In genomic region chr1:85357817-85358216, GRCh38 we compare ENCODE assay signal across 24 cellular contexts.
"Had no signal": no experiment of that assay in that cellular context is flagged by ENCODE, and none has a peak within 500 bp of the region (broad histone marks: within the 10 kb centered on the region; RNA-seq: fewer than 3 reads in every experiment).

No MANE protein-coding gene starts in this region.

- H3K4me3 Mint-ChIP-seq: activated CD8-positive, alpha-beta T cell treated with anti-CD3 and anti-CD28 coated beads for 36 hours; activated naive CD8-positive, alpha-beta T cell treated with anti-CD3 and anti-CD28 coated beads, Interleukin-2, amount 10 ng/mL, durations not matched to agents 7 days and 5 days; activated T-cell treated with anti-CD3 and anti-CD28 coated beads, Interleukin-2, amount 50 U/mL, for 72 hours; T-helper 2 cell treated with Interferon-gamma antibody and Interleukin-4, amounts not matched to agents 5 μg/mL and 100 μg/mL, for 36 hours had no signal

- H3K36me3 Mint-ChIP-seq: activated naive CD8-positive, alpha-beta T cell treated with anti-CD3 and anti-CD28 coated beads, Interleukin-2, amount 10 ng/mL, durations not matched to agents 7 days and 5 days had no signal

- H3K9me3 Mint-ChIP-seq: activated CD8-positive, alpha-beta T cell treated with anti-CD3 and anti-CD28 coated beads for 36 hours; activated naive CD8-positive, alpha-beta T cell treated with anti-CD3 and anti-CD28 coated beads, Interleukin-2, amount 10 ng/mL, durations not matched to agents 7 days and 5 days; activated T-cell treated with anti-CD3 and anti-CD28 coated beads, Interleukin-2, amount 50 U/mL, for 72 hours; activated T-helper 2 cell treated with anti-CD3 and anti-CD28 coated beads, Interferon-gamma antibody, Interleukin-2, Interleukin-4, amounts not matched to agents 10 μg/mL and 5 μg/mL and 100 μg/mL, durations not matched to agents 14 hours and 24 hours and 36 hours; T-helper 2 cell treated with Interferon-gamma antibody and Interleukin-4, amounts not matched to agents 5 μg/mL and 100 μg/mL, for 36 hours had no signal

- H3K27me3 ChIP-seq: breast epithelium, MG63 had no signal

- H3K36me3 ChIP-seq: breast epithelium had no signal

- H3K4me1 ChIP-seq: breast epithelium had no signal

- H3K4me3 ChIP-seq: breast epithelium, MG63 had no signal

- H3K4me1 Mint-ChIP-seq: activated naive CD8-positive, alpha-beta T cell treated with anti-CD3 and anti-CD28 coated beads, Interleukin-2, amount 10 ng/mL, durations not matched to agents 7 days and 5 days had no signal

- ATAC-seq: activated CD4-positive, CD25-positive, alpha-beta regulatory T cell treated with anti-CD3 and anti-CD28 coated beads, Interleukin-2, amount 50 U/mL, for 24 hours; activated CD8-positive, alpha-beta T cell treated with anti-CD3 and anti-CD28 coated beads for 36 hours; activated T-cell treated with anti-CD3 and anti-CD28 coated beads, Interleukin-2, amount 50 U/mL, for 72 hours; Right ventricle myocardium inferior; SK-N-SH treated with all-trans-retinoic acid at 6 μM for 48 hours had no signal

- H3K27ac ChIP-seq: breast epithelium had no signal

- H3K9me3 ChIP-seq: breast epithelium, MG63 had no signal

- DNase-seq: activated CD4-positive, alpha-beta T cell treated with anti-CD3 and anti-CD28 coated beads for 4 hours; activated CD8-positive, alpha-beta memory T cell treated with anti-CD3 and anti-CD28 coated beads, Interleukin-2, amount 50 U/mL, for 4 hours; activated CD8-positive, alpha-beta T cell treated with anti-CD3 and anti-CD28 coated beads for 36 hours; activated naive CD4-positive, alpha-beta T cell treated with anti-CD3 and anti-CD28 coated beads, Interleukin-2, amount 50 U/mL, for 16 hours; activated naive CD8-positive, alpha-beta T cell treated with anti-CD3 and anti-CD28 coated beads, Interleukin-2, amount 10 ng/mL, durations not matched to agents 7 days and 5 days; activated T-cell treated with anti-CD3 and anti-CD28 coated beads, Interleukin-2, amount 50 U/mL, for 72 hours; aorta; caudate nucleus; MG63; MV-4-11; NCI-H1105; NCI-H1436; NCI-H1694 treated with DMSO at 0.1 percent for 48 hours; NCI-H2029 treated with DMSO at 0.1 percent for 48 hours; NCI-H345; NCI-H510A; RPMI8226; SW 1271 had no signal

- H3K27ac Mint-ChIP-seq: activated CD8-positive, alpha-beta T cell treated with anti-CD3 and anti-CD28 coated beads for 36 hours; activated naive CD8-positive, alpha-beta T cell treated with anti-CD3 and anti-CD28 coated beads, Interleukin-2, amount 10 ng/mL, durations not matched to agents 7 days and 5 days; activated T-cell treated with anti-CD3 and anti-CD28 coated beads, Interleukin-2, amount 50 U/mL, for 72 hours; activated T-helper 2 cell treated with anti-CD3 and anti-CD28 coated beads, Interferon-gamma antibody, Interleukin-2, Interleukin-4, amounts not matched to agents 10 μg/mL and 5 μg/mL and 100 μg/mL, durations not matched to agents 14 hours and 24 hours and 36 hours; T-helper 2 cell treated with Interferon-gamma antibody and Interleukin-4, amounts not matched to agents 5 μg/mL and 100 μg/mL, for 36 hours had no signal
